6 cellular contexts compared by ENCODE assay signal in the genomic region with DNA sequence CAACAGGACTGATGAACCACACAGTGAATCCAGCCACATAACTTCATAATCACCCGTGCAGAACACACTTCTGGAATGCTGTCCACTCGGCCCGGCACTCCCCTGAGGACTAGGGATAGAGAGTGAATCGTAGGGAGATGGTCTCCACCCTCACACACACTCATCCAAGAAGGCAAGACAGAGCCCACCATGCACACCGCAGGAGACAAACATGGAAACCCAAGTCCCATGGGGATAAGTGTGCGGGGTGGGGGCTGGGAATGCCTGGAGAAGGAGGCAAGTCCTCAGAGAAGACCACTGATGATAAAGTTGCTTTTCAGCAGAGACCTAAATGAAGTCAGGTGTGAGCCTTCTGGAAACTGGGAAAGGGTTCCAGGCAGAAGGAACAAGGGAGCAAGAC.
"Had no signal": no experiment of that assay in that cellular context is flagged by ENCODE, and none has a peak within 500 bp of the region (broad histone marks: within the 10 kb centered on the region; RNA-seq: fewer than 3 reads in every experiment).

No MANE protein-coding gene starts in this region.

- H3K9me3 Mint-ChIP-seq: IgD-negative memory B cell had no signal

- H3K27ac ChIP-seq: HL-60 had no signal

- H3K4me3 Mint-ChIP-seq: IgD-negative memory B cell had no signal

- H3K4me3 ChIP-seq: K562 had no signal

- H3K36me3 Mint-ChIP-seq: IgD-negative memory B cell had no signal

- H3K27ac Mint-ChIP-seq: IgD-negative memory B cell had no signal

- DNase-seq: IMR-90, KBM-7 had no signal

- ATAC-seq: HepG2, K562 had no signal

- H3K27me3 Mint-ChIP-seq: IgD-negative memory B cell had no signal

- H3K4me1 Mint-ChIP-seq: IgD-negative memory B cell had no signal
